In the genomic region with DNA sequence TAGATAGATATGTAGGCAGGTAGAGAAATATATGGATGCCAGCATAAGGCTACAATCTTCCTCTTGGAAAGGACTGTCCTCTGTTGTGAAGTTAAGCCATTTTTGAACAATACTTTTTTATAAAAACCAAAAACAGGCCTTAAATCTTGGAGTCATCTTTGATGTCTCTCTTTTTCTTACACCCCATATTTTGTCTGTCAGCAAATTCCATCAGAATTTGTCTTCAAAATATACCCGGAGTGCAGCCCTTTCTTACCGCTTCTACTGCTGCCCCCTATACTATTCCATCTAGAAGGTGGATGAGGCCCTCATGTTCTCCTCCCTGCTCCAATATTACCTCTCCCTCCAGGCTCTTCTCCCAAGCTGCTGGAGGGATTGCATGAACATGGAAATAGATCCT, we compare ENCODE assay signal across 29 cellular contexts.
"Had no signal": no experiment of that assay in that cellular context is flagged by ENCODE, and none has a peak within 500 bp of the region (broad histone marks: within the 10 kb centered on the region; RNA-seq: fewer than 3 reads in every experiment).

No MANE protein-coding gene starts in this region.

- DNase-seq: stimulated activated CD4-positive, alpha-beta T cell treated with anti-CD3 and anti-CD28 coated beads, Interleukin-2, amount 100 ng/mL, for 48 hours; stimulated activated CD4-positive, alpha-beta T cell treated with anti-CD3 and anti-CD28 coated beads, Interleukin-4, amount 100 ng/mL, for 1 hour; stimulated activated CD4-positive, alpha-beta T cell treated with anti-CD3 and anti-CD28 coated beads, Interleukin-4, amount 100 ng/mL, for 24 hours; stimulated activated CD4-positive, alpha-beta T cell treated with anti-CD3 and anti-CD28 coated beads, Interleukin-4, amount 100 ng/mL, for 4 hours; stimulated activated CD8-positive, alpha-beta memory T cell treated with anti-CD3 and anti-CD28 coated beads, Interleukin-4, amount 100 ng/mL, for 48 hours; stimulated activated naive B cell treated with anti-CD40 and anti-IgM and Interleukin-4, amounts not matched to agents 10 μg/mL and 1 μg/mL and 100 μg/mL, for 72 hours; stimulated activated naive CD4-positive, alpha-beta T cell; stimulated activated naive CD4-positive, alpha-beta T cell treated with Interleukin-2 at 50 U/mL for 16 hours; stimulated activated naive CD8-positive, alpha-beta T cell treated with anti-CD3 and anti-CD28 coated beads, Interleukin-15, amount 100 ng/mL, for 72 hours; stimulated activated naive CD8-positive, alpha-beta T cell treated with anti-CD3 and anti-CD28 coated beads, Interleukin-15, Interleukin-2, amounts not matched to agents 100 U/mL and 50 U/mL, for 24 hours; stomach; substantia nigra; testis; thyroid gland; tibial artery; transverse colon; trophoblast cell; upper lobe of left lung; upper lobe of right lung; uterus had no signal

- H3K36me3 ChIP-seq: stomach, suprapubic skin, thoracic aorta, thyroid gland, tibial artery, tibial nerve, transverse colon, upper lobe of left lung, upper lobe of right lung, uterus, vagina had no signal

- ATAC-seq: stimulated activated effector memory CD8-positive, alpha-beta T cell treated with anti-CD3 and anti-CD28 coated beads, Interleukin-12 subunit alpha, Interleukin-12 subunit beta, amount 100 ng/mL, for 72 hours; stimulated activated memory B cell treated with anti-CD40 and anti-IgM and Interleukin-4, amounts not matched to agents 10 μg/mL and 1 μg/mL and 100 μg/mL, for 72 hours; stimulated activated naive B cell treated with anti-CD40 and anti-IgM and Interleukin-4, amounts not matched to agents 10 μg/mL and 1 μg/mL and 100 μg/mL, for 72 hours; stimulated activated naive CD8-positive, alpha-beta T cell treated with anti-CD3 and anti-CD28 coated beads, Interleukin-15, amount 100 ng/mL, for 72 hours; stimulated activated naive CD8-positive, alpha-beta T cell treated with anti-CD3 and anti-CD28 coated beads, Interleukin-15, Interleukin-2, amounts not matched to agents 100 U/mL and 50 U/mL, for 24 hours; upper lobe of right lung had no signal

- FAIRE-seq: urothelium cell line had no signal

- H3K9me3 ChIP-seq: testis, thoracic aorta, thyroid gland, transverse colon, upper lobe of right lung, uterus, vagina had no signal

- H3K36me3 Mint-ChIP-seq: stimulated activated effector memory CD8-positive, alpha-beta T cell treated with anti-CD3 and anti-CD28 coated beads, Interleukin-12 subunit alpha, Interleukin-12 subunit beta, amount 100 ng/mL, for 72 hours; stimulated activated memory B cell treated with anti-CD40 and anti-IgM and Interleukin-4, amounts not matched to agents 10 μg/mL and 1 μg/mL and 100 μg/mL, for 72 hours; type B pancreatic cell had no signal

- H3K27me3 Mint-ChIP-seq: stimulated activated memory B cell treated with anti-CD40 and anti-IgM and Interleukin-4, amounts not matched to agents 10 μg/mL and 1 μg/mL and 100 μg/mL, for 72 hours; stimulated activated naive B cell treated with anti-CD40 and anti-IgM and Interleukin-4, amounts not matched to agents 10 μg/mL and 1 μg/mL and 100 μg/mL, for 72 hours; stimulated activated naive CD8-positive, alpha-beta T cell treated with anti-CD3 and anti-CD28 coated beads, Interleukin-15, amount 100 ng/mL, for 72 hours; stimulated activated naive CD8-positive, alpha-beta T cell treated with anti-CD3 and anti-CD28 coated beads, Interleukin-15, Interleukin-2, amounts not matched to agents 100 ng/mL and 50 ng/mL, for 24 hours had no signal

- H3K27ac Mint-ChIP-seq: stimulated activated effector memory CD8-positive, alpha-beta T cell treated with anti-CD3 and anti-CD28 coated beads, Interleukin-12 subunit alpha, Interleukin-12 subunit beta, amount 100 ng/mL, for 72 hours; stimulated activated memory B cell treated with anti-CD40 and anti-IgM and Interleukin-4, amounts not matched to agents 10 μg/mL and 1 μg/mL and 100 μg/mL, for 72 hours; stimulated activated naive B cell treated with anti-CD40 and anti-IgM and Interleukin-4, amounts not matched to agents 10 μg/mL and 1 μg/mL and 100 μg/mL, for 72 hours; stimulated activated naive CD8-positive, alpha-beta T cell treated with anti-CD3 and anti-CD28 coated beads, Interleukin-15, amount 100 ng/mL, for 72 hours; stimulated activated naive CD8-positive, alpha-beta T cell treated with anti-CD3 and anti-CD28 coated beads, Interleukin-15, Interleukin-2, amounts not matched to agents 100 ng/mL and 50 ng/mL, for 24 hours; type B pancreatic cell had no signal

- H3K4me3 Mint-ChIP-seq: stimulated activated effector memory CD8-positive, alpha-beta T cell treated with anti-CD3 and anti-CD28 coated beads, Interleukin-12 subunit alpha, Interleukin-12 subunit beta, amount 100 ng/mL, for 72 hours; stimulated activated memory B cell treated with anti-CD40 and anti-IgM and Interleukin-4, amounts not matched to agents 10 μg/mL and 1 μg/mL and 100 μg/mL, for 72 hours; stimulated activated naive B cell treated with anti-CD40 and anti-IgM and Interleukin-4, amounts not matched to agents 10 μg/mL and 1 μg/mL and 100 μg/mL, for 72 hours; stimulated activated naive CD8-positive, alpha-beta T cell treated with anti-CD3 and anti-CD28 coated beads, Interleukin-15, amount 100 ng/mL, for 72 hours; stimulated activated naive CD8-positive, alpha-beta T cell treated with anti-CD3 and anti-CD28 coated beads, Interleukin-15, Interleukin-2, amounts not matched to agents 100 ng/mL and 50 ng/mL, for 24 hours; type B pancreatic cell had no signal

- H3K27me3 ChIP-seq: stomach, suprapubic skin, testis, thyroid gland, tibial nerve, transverse colon, upper lobe of left lung, upper lobe of right lung, uterus, vagina had no signal

- H3K27ac ChIP-seq: stomach, suprapubic skin, testis, thoracic aorta, thyroid gland, tibial artery, tibial nerve, transverse colon, upper lobe of left lung, upper lobe of right lung, uterus, vagina had no signal

- H3K4me1 ChIP-seq: suprapubic skin, testis, thyroid gland, tibial artery, tibial nerve, transverse colon, upper lobe of left lung, uterus, vagina had no signal

- H3K9me3 Mint-ChIP-seq: stimulated activated naive CD8-positive, alpha-beta T cell treated with anti-CD3 and anti-CD28 coated beads, Interleukin-15, Interleukin-2, amounts not matched to agents 100 ng/mL and 50 ng/mL, for 24 hours had no signal

- H3K4me3 ChIP-seq: stomach, suprapubic skin, testis, thoracic aorta, thyroid gland, tibial artery, tibial nerve, transverse colon, upper lobe of left lung, upper lobe of right lung, uterus, vagina had no signal

- H3K4me1 Mint-ChIP-seq: stimulated activated effector memory CD8-positive, alpha-beta T cell treated with anti-CD3 and anti-CD28 coated beads, Interleukin-12 subunit alpha, Interleukin-12 subunit beta, amount 100 ng/mL, for 72 hours; stimulated activated memory B cell treated with anti-CD40 and anti-IgM and Interleukin-4, amounts not matched to agents 10 μg/mL and 1 μg/mL and 100 μg/mL, for 72 hours; stimulated activated naive B cell treated with anti-CD40 and anti-IgM and Interleukin-4, amounts not matched to agents 10 μg/mL and 1 μg/mL and 100 μg/mL, for 72 hours; stimulated activated naive CD8-positive, alpha-beta T cell treated with anti-CD3 and anti-CD28 coated beads, Interleukin-15, amount 100 ng/mL, for 72 hours had no signal
